22 cellular contexts compared by ENCODE assay signal in genomic region chr22:30284172-30284571, GRCh38. TPM values are rescaled to one million over a fixed set of nuclear protein-coding genes. Genes with fewer than 3 reads are reported as not detected.
"Had no signal": no experiment of that assay in that cellular context is flagged by ENCODE, and none has a peak within 500 bp of the region (broad histone marks: within the 10 kb centered on the region; RNA-seq: fewer than 3 reads in every experiment).

No MANE protein-coding gene starts in this region.

- H3K27ac Mint-ChIP-seq: activated T-cell treated with anti-CD3 and anti-CD28 coated beads, Interleukin-2, amount 50 U/mL, for 24 hours; nephron had no signal

- H3K27me3 ChIP-seq: adrenal gland, gastroesophageal sphincter, left lung, SJSA1 had no signal

- DNase-seq: activated naive CD4-positive, alpha-beta T cell; activated T-cell treated with anti-CD3 and anti-CD28 coated beads, Interleukin-2, amount 50 U/mL, for 24 hours; adrenal gland; central memory CD4-positive, alpha-beta T cell; effector memory CD8-positive, alpha-beta T cell; islet precursor cell; spleen; stimulated activated CD4-positive, alpha-beta T cell treated with anti-CD3 and anti-CD28 coated beads, Interleukin-2, amount 100 ng/mL, for 24 hours; stimulated activated naive CD4-positive, alpha-beta T cell; substantia nigra; trophoblast cell had no signal

- H3K9me3 ChIP-seq: adrenal gland, gastroesophageal sphincter, left lung, SJSA1, spleen had no signal

- FAIRE-seq: TTC549 had no signal

- ATAC-seq: activated CD4-positive, CD25-positive, alpha-beta regulatory T cell treated with anti-CD3 and anti-CD28 coated beads, Interleukin-2, amount 50 U/mL, for 24 hours; effector memory CD8-positive, alpha-beta T cell; gastroesophageal sphincter; left lung; sciatic nerve had no signal

- H3K4me3 Mint-ChIP-seq: activated T-cell treated with anti-CD3 and anti-CD28 coated beads, Interleukin-2, amount 50 U/mL, for 24 hours; effector memory CD8-positive, alpha-beta T cell had no signal

- H3K27me3 Mint-ChIP-seq: activated T-cell treated with anti-CD3 and anti-CD28 coated beads, Interleukin-2, amount 50 U/mL, for 24 hours had no signal

- H3K9me3 Mint-ChIP-seq: activated T-cell treated with anti-CD3 and anti-CD28 coated beads, Interleukin-2, amount 50 U/mL, for 24 hours; effector memory CD8-positive, alpha-beta T cell; nephron had no signal

- H3K4me3 ChIP-seq: adrenal gland, coronary artery, gastroesophageal sphincter, left lung, SJSA1, spleen had no signal

- H3K27ac ChIP-seq: adrenal gland, coronary artery, epithelial cell of prostate, gastroesophageal sphincter, left lung, SJSA1, spleen had no signal

RNA-seq across cellular contexts. Expression of gene OSM, which starts 17.5 kb away (rescaled TPM):
- total RNA-seq: osteocyte, pulmonary artery endothelial cell, SJSA1 had no signal
